ENCODE assay signal across 32 cellular contexts in the genomic region with DNA sequence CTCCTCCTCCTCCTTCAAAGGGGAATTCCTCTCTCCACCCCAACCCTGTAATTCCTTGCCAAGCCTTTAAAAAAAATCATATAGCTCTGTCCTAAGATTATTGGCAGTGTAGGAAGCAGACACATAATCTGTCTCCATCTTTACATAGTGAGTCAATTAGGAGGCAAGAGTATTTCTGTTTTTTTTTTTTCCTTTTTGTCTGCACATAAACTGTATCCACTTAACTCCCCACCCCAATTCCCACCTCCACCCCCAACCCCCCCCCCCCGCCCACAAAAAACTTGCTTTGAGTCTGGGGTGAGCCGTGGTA.
"Had no signal": no experiment of that assay in that cellular context is flagged by ENCODE, and none has a peak within 500 bp of the region (broad histone marks: within the 10 kb centered on the region; RNA-seq: fewer than 3 reads in every experiment).

No MANE protein-coding gene starts in this region.

- H3K9me3 ChIP-seq: ascending aorta, neutrophil, ovary, vagina had no signal

- H3K27ac ChIP-seq: ascending aorta, brain microvascular endothelial cell, coronary artery, dorsolateral prefrontal cortex, neutrophil, ovary, skin epidermis, vagina, WERI-Rb-1 had no signal

- H3K9me3 Mint-ChIP-seq: activated CD4-positive, alpha-beta memory T cell treated with anti-CD3 and anti-CD28 coated beads for 36 hours; activated naive CD4-positive, alpha-beta T cell treated with anti-CD3 and anti-CD28 coated beads, Interleukin-2, amount 10 ng/mL, durations not matched to agents 7 days and 5 days; activated T-cell treated with anti-CD3 and anti-CD28 coated beads, Interleukin-2, amount 50 U/mL, for 24 hours; immature natural killer cell; memory B cell; natural killer cell; stimulated activated naive CD8-positive, alpha-beta T cell treated with anti-CD3 and anti-CD28 coated beads, Interleukin-15, Interleukin-2, amounts not matched to agents 100 ng/mL and 50 ng/mL, for 24 hours; type B pancreatic cell had no signal

- H3K36me3 ChIP-seq: ascending aorta, brain microvascular endothelial cell, neutrophil, ovary, vagina, WERI-Rb-1 had no signal

- H3K4me3 Mint-ChIP-seq: activated CD4-positive, alpha-beta memory T cell treated with anti-CD3 and anti-CD28 coated beads for 36 hours; activated naive CD4-positive, alpha-beta T cell treated with anti-CD3 and anti-CD28 coated beads, Interleukin-2, amount 10 ng/mL, durations not matched to agents 7 days and 5 days; activated naive CD8-positive, alpha-beta T cell treated with anti-CD3 and anti-CD28 coated beads, Interleukin-2, amount 10 ng/mL, durations not matched to agents 7 days and 5 days; activated T-cell treated with anti-CD3 and anti-CD28 coated beads, Interleukin-2, amount 50 U/mL, for 24 hours; immature natural killer cell; memory B cell; natural killer cell; stimulated activated naive CD8-positive, alpha-beta T cell treated with anti-CD3 and anti-CD28 coated beads, Interleukin-15, Interleukin-2, amounts not matched to agents 100 ng/mL and 50 ng/mL, for 24 hours; T-helper 17 cell; type B pancreatic cell had no signal

- H3K4me3 ChIP-seq: ascending aorta, coronary artery, dorsolateral prefrontal cortex, ovary, skin epidermis, vagina had no signal

- FAIRE-seq: frontal cortex, kidney had no signal

- H3K4me1 Mint-ChIP-seq: activated naive CD4-positive, alpha-beta T cell treated with anti-CD3 and anti-CD28 coated beads, Interleukin-2, amount 10 ng/mL, durations not matched to agents 7 days and 5 days; activated naive CD8-positive, alpha-beta T cell treated with anti-CD3 and anti-CD28 coated beads, Interleukin-2, amount 10 ng/mL, durations not matched to agents 7 days and 5 days; memory B cell; T-helper 17 cell had no signal

- H3K27ac Mint-ChIP-seq: activated CD4-positive, alpha-beta memory T cell treated with anti-CD3 and anti-CD28 coated beads for 36 hours; activated naive CD4-positive, alpha-beta T cell treated with anti-CD3 and anti-CD28 coated beads, Interleukin-2, amount 10 ng/mL, durations not matched to agents 7 days and 5 days; activated naive CD8-positive, alpha-beta T cell treated with anti-CD3 and anti-CD28 coated beads, Interleukin-2, amount 10 ng/mL, durations not matched to agents 7 days and 5 days; activated T-cell treated with anti-CD3 and anti-CD28 coated beads, Interleukin-2, amount 50 U/mL, for 24 hours; memory B cell; natural killer cell; stimulated activated naive CD8-positive, alpha-beta T cell treated with anti-CD3 and anti-CD28 coated beads, Interleukin-15, Interleukin-2, amounts not matched to agents 100 ng/mL and 50 ng/mL, for 24 hours; T-helper 17 cell; type B pancreatic cell had no signal

- H3K27me3 Mint-ChIP-seq: activated CD4-positive, alpha-beta memory T cell treated with anti-CD3 and anti-CD28 coated beads for 36 hours; activated naive CD4-positive, alpha-beta T cell treated with anti-CD3 and anti-CD28 coated beads, Interleukin-2, amount 10 ng/mL, durations not matched to agents 7 days and 5 days; activated naive CD8-positive, alpha-beta T cell treated with anti-CD3 and anti-CD28 coated beads, Interleukin-2, amount 10 ng/mL, durations not matched to agents 7 days and 5 days; activated T-cell treated with anti-CD3 and anti-CD28 coated beads, Interleukin-2, amount 50 U/mL, for 24 hours; memory B cell; progenitor cell of endocrine pancreas; stimulated activated naive CD8-positive, alpha-beta T cell treated with anti-CD3 and anti-CD28 coated beads, Interleukin-15, Interleukin-2, amounts not matched to agents 100 ng/mL and 50 ng/mL, for 24 hours; T-helper 17 cell; type B pancreatic cell had no signal

- H3K36me3 Mint-ChIP-seq: activated naive CD4-positive, alpha-beta T cell treated with anti-CD3 and anti-CD28 coated beads, Interleukin-2, amount 10 ng/mL, durations not matched to agents 7 days and 5 days; immature natural killer cell; natural killer cell; type B pancreatic cell had no signal

- H3K4me1 ChIP-seq: ascending aorta, vagina had no signal

- DNase-seq: activated CD4-positive, alpha-beta memory T cell treated with anti-CD3 and anti-CD28 coated beads for 36 hours; activated CD4-positive, alpha-beta T cell treated with anti-CD3 and anti-CD28 coated beads for 48 hours; activated CD8-positive, alpha-beta memory T cell treated with anti-CD3 and anti-CD28 coated beads, Interleukin-2, amount 50 U/mL, for 48 hours; activated gamma-delta T cell; activated naive CD4-positive, alpha-beta T cell treated with anti-CD3 and anti-CD28 coated beads, Interleukin-2, amount 10 ng/mL, durations not matched to agents 7 days and 5 days; activated naive CD8-positive, alpha-beta T cell treated with anti-CD3 and anti-CD28 coated beads, Interleukin-2, amount 10 ng/mL, durations not matched to agents 7 days and 5 days; activated T-cell treated with anti-CD3 and anti-CD28 coated beads, Interleukin-2, amount 50 U/mL, for 24 hours; brain microvascular endothelial cell; dorsolateral prefrontal cortex; effector memory CD4-positive, alpha-beta T cell; hippocampal formation; immature natural killer cell; kidney; natural killer cell; ovary; stimulated activated CD4-positive, alpha-beta T cell treated with anti-CD3 and anti-CD28 coated beads, Interleukin-12 subunit alpha, Interleukin-12 subunit beta, amount 100 ng/mL, for 4 hours; stimulated activated CD4-positive, alpha-beta T cell treated with anti-CD3 and anti-CD28 coated beads, Interleukin-4, amount 100 ng/mL, for 1 hour; T-helper 17 cell; T1000; WERI-Rb-1 had no signal

- H3K27me3 ChIP-seq: ascending aorta, brain microvascular endothelial cell, dorsolateral prefrontal cortex, neutrophil, ovary, vagina had no signal

- ATAC-seq: activated CD4-positive, CD25-positive, alpha-beta regulatory T cell treated with anti-CD3 and anti-CD28 coated beads, Interleukin-2, amount 50 U/mL, for 24 hours; natural killer cell; sciatic nerve; T-helper 17 cell had no signal
